In the genomic region with DNA sequence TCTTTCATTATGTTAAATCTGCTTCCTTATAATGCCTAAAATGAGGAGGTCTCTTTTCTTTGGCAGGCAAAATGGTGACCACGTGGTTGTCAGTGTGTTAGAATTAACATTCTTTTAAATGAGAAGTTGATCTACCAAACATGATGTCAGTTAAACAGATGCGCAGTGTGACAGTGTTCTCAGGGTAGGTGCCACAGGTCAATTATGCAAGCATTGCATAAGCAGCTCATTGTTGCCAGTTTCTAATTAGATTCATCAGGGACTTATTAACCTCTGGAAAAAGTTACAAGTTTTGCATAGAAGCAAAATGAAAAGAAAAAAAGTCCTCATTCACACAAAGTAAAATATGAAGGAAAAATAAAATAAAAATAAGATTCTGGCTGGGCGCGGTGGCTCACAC, we compare ENCODE assay signal across 1 cellular context.
TF ChIP-seq lines count a peak whose summit lies in the region.

No MANE protein-coding gene starts in this region.

TF ChIP-seq in neural cell, 6 proteins besides CTCF, POLR2A, EP300 and RAD21 (continued from another document):
- TF ChIP-seq, protein P1, sequence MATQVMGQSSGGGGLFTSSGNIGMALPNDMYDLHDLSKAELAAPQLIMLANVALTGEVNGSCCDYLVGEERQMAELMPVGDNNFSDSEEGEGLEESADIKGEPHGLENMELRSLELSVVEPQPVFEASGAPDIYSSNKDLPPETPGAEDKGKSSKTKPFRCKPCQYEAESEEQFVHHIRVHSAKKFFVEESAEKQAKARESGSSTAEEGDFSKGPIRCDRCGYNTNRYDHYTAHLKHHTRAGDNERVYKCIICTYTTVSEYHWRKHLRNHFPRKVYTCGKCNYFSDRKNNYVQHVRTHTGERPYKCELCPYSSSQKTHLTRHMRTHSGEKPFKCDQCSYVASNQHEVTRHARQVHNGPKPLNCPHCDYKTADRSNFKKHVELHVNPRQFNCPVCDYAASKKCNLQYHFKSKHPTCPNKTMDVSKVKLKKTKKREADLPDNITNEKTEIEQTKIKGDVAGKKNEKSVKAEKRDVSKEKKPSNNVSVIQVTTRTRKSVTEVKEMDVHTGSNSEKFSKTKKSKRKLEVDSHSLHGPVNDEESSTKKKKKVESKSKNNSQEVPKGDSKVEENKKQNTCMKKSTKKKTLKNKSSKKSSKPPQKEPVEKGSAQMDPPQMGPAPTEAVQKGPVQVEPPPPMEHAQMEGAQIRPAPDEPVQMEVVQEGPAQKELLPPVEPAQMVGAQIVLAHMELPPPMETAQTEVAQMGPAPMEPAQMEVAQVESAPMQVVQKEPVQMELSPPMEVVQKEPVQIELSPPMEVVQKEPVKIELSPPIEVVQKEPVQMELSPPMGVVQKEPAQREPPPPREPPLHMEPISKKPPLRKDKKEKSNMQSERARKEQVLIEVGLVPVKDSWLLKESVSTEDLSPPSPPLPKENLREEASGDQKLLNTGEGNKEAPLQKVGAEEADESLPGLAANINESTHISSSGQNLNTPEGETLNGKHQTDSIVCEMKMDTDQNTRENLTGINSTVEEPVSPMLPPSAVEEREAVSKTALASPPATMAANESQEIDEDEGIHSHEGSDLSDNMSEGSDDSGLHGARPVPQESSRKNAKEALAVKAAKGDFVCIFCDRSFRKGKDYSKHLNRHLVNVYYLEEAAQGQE (IDR thresholded peaks at IDR 0.05; ENCODE audit: borderline replicate concordance), result no peak
- TF ChIP-seq MXI1 (conservative IDR thresholded peaks at IDR 0.05; ENCODE audit: poor library complexity, severe bottlenecking) (no peak), SMC3 (conservative IDR thresholded peaks at IDR 0.05; ENCODE audit: poor library complexity) (no peak)
